Comparison of ENCODE assay signal across 1 cellular context in genomic region chr11:60763692-60764369, GRCh38.
TF ChIP-seq lines count a peak whose summit lies in the region.

No MANE protein-coding gene starts in this region.

TF ChIP-seq in GM12878, 131 proteins besides CTCF, POLR2A, EP300 and RAD21 (continued from another document):
- TF ChIP-seq BCL3 (IDR thresholded peaks at IDR 0.05; ENCODE audit: borderline replicate concordance, insufficient read depth, low read depth, low read length, poor library complexity, severe bottlenecking) = no peak
- peak; percentile 86 for TF ChIP-seq MEF2B (IDR thresholded peaks at IDR 0.05; ENCODE audit: partially characterized antibody, poor library complexity, severe bottlenecking)
- TF ChIP-seq HDAC2 (IDR thresholded peaks at IDR 0.05) = no peak
- TF ChIP-seq RELA (IDR thresholded peaks at IDR 0.05; ENCODE audit: borderline replicate concordance, partially characterized antibody) = no peak
- no peak for TF ChIP-seq CUX1 (IDR thresholded peaks at IDR 0.05; ENCODE audit: insufficient replicate concordance, low read depth, low read length)
- no peak for TF ChIP-seq HSF1 (IDR thresholded peaks at IDR 0.05; ENCODE audit: low read depth, low read length)
- no peak for TF ChIP-seq ZSCAN29 (IDR thresholded peaks at IDR 0.05)
- peak; percentile 44; the same call in 1 of the 2 replicates for TF ChIP-seq DPF2 (IDR thresholded peaks at IDR 0.05)
- 0 out of 2 replicates have a peak, but pooled peaks have one; percentile 9 for TF ChIP-seq CREM (IDR thresholded peaks at IDR 0.05; ENCODE audit: low read depth)
- no peak for TF ChIP-seq ATF3 (IDR thresholded peaks at IDR 0.05; ENCODE audit: borderline replicate concordance, extremely low read depth, low read depth, low read length)
- TF ChIP-seq STAT1 (conservative IDR thresholded peaks at IDR 0.05) = no peak
- 0 out of 2 replicates have a peak, but pooled peaks have one; percentile 36 for TF ChIP-seq SIN3A (IDR thresholded peaks at IDR 0.05; ENCODE audit: low read depth, low read length)
- TF ChIP-seq ZNF687 (IDR thresholded peaks at IDR 0.05) = peak; percentile 60
- TF ChIP-seq TCF12 (IDR thresholded peaks at IDR 0.05; ENCODE audit: low read depth, low read length) = no peak
- peak; percentile 21; the same call in 1 of the 2 replicates for TF ChIP-seq GATAD2B (conservative IDR thresholded peaks at IDR 0.05; ENCODE audit: low read depth)
- peak; percentile 57 for TF ChIP-seq LARP7 (IDR thresholded peaks at IDR 0.05)
- TF ChIP-seq FOXM1 (IDR thresholded peaks at IDR 0.05; ENCODE audit: low read depth, low read length) = peak; percentile 66; the same call in 1 of the 2 replicates
- TF ChIP-seq MAX (IDR thresholded peaks at IDR 0.05; ENCODE audit: low read depth, low read length) = no peak; the same call in 1 of the 2 replicates
- no peak for TF ChIP-seq SP1 (IDR thresholded peaks at IDR 0.05; ENCODE audit: low read depth, low read length)
- no peak for TF ChIP-seq SIX5 (IDR thresholded peaks at IDR 0.05; ENCODE audit: low read depth, low read length, severe bottlenecking)
- peak; percentile 4; the same call in 1 of the 2 replicates for TF ChIP-seq POLR2AphosphoS5 (IDR thresholded peaks at IDR 0.05; ENCODE audit: low read length)
- TF ChIP-seq RUNX3 (IDR thresholded peaks at IDR 0.05; ENCODE audit: low read length) = peak; percentile 69
- no peak for TF ChIP-seq EGR1 (IDR thresholded peaks at IDR 0.05; ENCODE audit: borderline replicate concordance in 1 of 2, low read depth in 2 of 2, low read length in 2 of 2)
- 0 out of 2 replicates have a peak, but pooled peaks have one; percentile 2 for TF ChIP-seq SPI1 (IDR thresholded peaks at IDR 0.05; ENCODE audit: borderline replicate concordance, insufficient read depth, low read depth, low read length)
- TF ChIP-seq NRF1 (conservative IDR thresholded peaks at IDR 0.05; ENCODE audit: low read depth, low read length) = no peak
- TF ChIP-seq PRDM15 (CRISPR knock-in tag; IDR thresholded peaks at IDR 0.05) = no peak
